1 cellular context compared by ENCODE assay signal in genomic region chr9:133420392-133420827, GRCh38.
TF ChIP-seq lines count a peak whose summit lies in the region.

No MANE protein-coding gene starts in this region.

TF ChIP-seq in SK-N-SH treated with all-trans-retinoic acid at 6 μM for 48 hours, 23 proteins besides CTCF, POLR2A, EP300 and RAD21 (continued from another document):
- TF ChIP-seq CSRNP3 (CRISPR knock-in tag; IDR thresholded peaks at IDR 0.05) (no peak), OSR1 (CRISPR knock-in tag; IDR thresholded peaks at IDR 0.05) (no peak), ZNF8 (CRISPR knock-in tag; IDR thresholded peaks at IDR 0.05) (no peak), ZC3H10 (CRISPR knock-in tag; IDR thresholded peaks at IDR 0.05) (no peak), PATZ1 (CRISPR knock-in tag; IDR thresholded peaks at IDR 0.05; ENCODE audit: borderline replicate concordance) (no peak), PPARA (CRISPR knock-in tag; IDR thresholded peaks at IDR 0.05; ENCODE audit: borderline replicate concordance) (no peak), ARNTL (CRISPR knock-in tag; IDR thresholded peaks at IDR 0.05; ENCODE audit: borderline replicate concordance, low read depth) (no peak), SNAI2 (CRISPR knock-in tag; IDR thresholded peaks at IDR 0.05) (no peak), CSDC2 (CRISPR knock-in tag; IDR thresholded peaks at IDR 0.05) (no peak), RARB (CRISPR knock-in tag; IDR thresholded peaks at IDR 0.05) (no peak), BACH2 (CRISPR knock-in tag; IDR thresholded peaks at IDR 0.05; ENCODE audit: borderline replicate concordance) (no peak), CREB5 (CRISPR knock-in tag; IDR thresholded peaks at IDR 0.05; ENCODE audit: low read depth) (no peak), ZFP3 (CRISPR knock-in tag; IDR thresholded peaks at IDR 0.05) (no peak)
